Comparison of ENCODE assay signal across 1 cellular context in genomic region chr17:73474370-73474988, GRCh38.
TF ChIP-seq lines count a peak whose summit lies in the region.

No MANE protein-coding gene starts in this region.

TF ChIP-seq in K562, 482 proteins besides CTCF, POLR2A, EP300 and RAD21 (continued from another document and continues in another):
- TF ChIP-seq CHD7 (IDR thresholded peaks at IDR 0.05; ENCODE audit: low read depth, low read length) (no peak), KLF6 (CRISPR knock-in tag; IDR thresholded peaks at IDR 0.05; ENCODE audit: borderline replicate concordance) (no peak; the same call in 1 of the 2 replicates), COPS2 (conservative IDR thresholded peaks at IDR 0.05) (no peak), TAF1 (IDR thresholded peaks at IDR 0.05; ENCODE audit: control insufficient read depth, extremely low read depth, insufficient read depth, low read length, severe bottlenecking) (no peak), IFI16 (CRISPR knock-in tag; IDR thresholded peaks at IDR 0.05) (no peak), NBN (IDR thresholded peaks at IDR 0.05; ENCODE audit: low read depth) (peak; percentile 78; the same call in 1 of the 2 replicates), SREBF1 (IDR thresholded peaks at IDR 0.05; ENCODE audit: borderline replicate concordance, low read depth, low read length) (no peak), SOX6 (IDR thresholded peaks at IDR 0.05) (peak; percentile 94), NR2F6 (CRISPR knock-in tag; IDR thresholded peaks at IDR 0.05) (no peak), GTF2A2 (tag; IDR thresholded peaks at IDR 0.05) (no peak), XRCC4 (IDR thresholded peaks at IDR 0.05; ENCODE audit: extremely low read depth, insufficient read depth, insufficient read length) (no peak), PRPF4 (IDR thresholded peaks at IDR 0.05; ENCODE audit: insufficient read depth, low read depth, low read length, poor library complexity, severe bottlenecking) (no peak), CBX5 (IDR thresholded peaks at IDR 0.05; ENCODE audit: borderline replicate concordance, low read depth) (no peak), ZNF280B (CRISPR knock-in tag; IDR thresholded peaks at IDR 0.05) (no peak), IRF2 (CRISPR knock-in tag; IDR thresholded peaks at IDR 0.05) (no peak), CCAR2 (IDR thresholded peaks at IDR 0.05; ENCODE audit: low read depth, low read length) (no peak), SMARCA4 (IDR thresholded peaks at IDR 0.05) (peak; percentile 99), CXXC5 (CRISPR knock-in tag; IDR thresholded peaks at IDR 0.05) (peak; percentile 94), ZNF133 (CRISPR knock-in tag; IDR thresholded peaks at IDR 0.05) (no peak), CBFA2T2 (conservative IDR thresholded peaks at IDR 0.05) (peak; percentile 94), ZKSCAN3 (CRISPR knock-in tag; IDR thresholded peaks at IDR 0.05) (no peak), ZNF551 (CRISPR knock-in tag; IDR thresholded peaks at IDR 0.05) (no peak), RB1 (IDR thresholded peaks at IDR 0.05; ENCODE audit: low read depth) (peak; percentile 70; the same call in 1 of the 2 replicates), OTX1 (CRISPR knock-in tag; IDR thresholded peaks at IDR 0.05) (0 out of 2 replicates have a peak, but pooled peaks have one; percentile 69), ZKSCAN8 (CRISPR knock-in tag; IDR thresholded peaks at IDR 0.05) (0 out of 2 replicates have a peak, but pooled peaks have one; percentile 29), TBP (optimal IDR thresholded peaks at IDR 0.05; ENCODE audit: low read depth, low read length) (no peak), CTBP1 (IDR thresholded peaks at IDR 0.05; ENCODE audit: borderline replicate concordance) (peak; percentile 99), HDAC1 (IDR thresholded peaks at IDR 0.05) (peak in 1 of 2 experiments; percentile 80; a peak in 1 of 4 replicates)
- TF ChIP-seq, protein P1, sequence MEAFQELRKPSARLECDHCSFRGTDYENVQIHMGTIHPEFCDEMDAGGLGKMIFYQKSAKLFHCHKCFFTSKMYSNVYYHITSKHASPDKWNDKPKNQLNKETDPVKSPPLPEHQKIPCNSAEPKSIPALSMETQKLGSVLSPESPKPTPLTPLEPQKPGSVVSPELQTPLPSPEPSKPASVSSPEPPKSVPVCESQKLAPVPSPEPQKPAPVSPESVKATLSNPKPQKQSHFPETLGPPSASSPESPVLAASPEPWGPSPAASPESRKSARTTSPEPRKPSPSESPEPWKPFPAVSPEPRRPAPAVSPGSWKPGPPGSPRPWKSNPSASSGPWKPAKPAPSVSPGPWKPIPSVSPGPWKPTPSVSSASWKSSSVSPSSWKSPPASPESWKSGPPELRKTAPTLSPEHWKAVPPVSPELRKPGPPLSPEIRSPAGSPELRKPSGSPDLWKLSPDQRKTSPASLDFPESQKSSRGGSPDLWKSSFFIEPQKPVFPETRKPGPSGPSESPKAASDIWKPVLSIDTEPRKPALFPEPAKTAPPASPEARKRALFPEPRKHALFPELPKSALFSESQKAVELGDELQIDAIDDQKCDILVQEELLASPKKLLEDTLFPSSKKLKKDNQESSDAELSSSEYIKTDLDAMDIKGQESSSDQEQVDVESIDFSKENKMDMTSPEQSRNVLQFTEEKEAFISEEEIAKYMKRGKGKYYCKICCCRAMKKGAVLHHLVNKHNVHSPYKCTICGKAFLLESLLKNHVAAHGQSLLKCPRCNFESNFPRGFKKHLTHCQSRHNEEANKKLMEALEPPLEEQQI (IDR thresholded peaks at IDR 0.05) = peak; percentile 59; the same call in 1 of the 2 replicates
- TF ChIP-seq, protein P2, sequence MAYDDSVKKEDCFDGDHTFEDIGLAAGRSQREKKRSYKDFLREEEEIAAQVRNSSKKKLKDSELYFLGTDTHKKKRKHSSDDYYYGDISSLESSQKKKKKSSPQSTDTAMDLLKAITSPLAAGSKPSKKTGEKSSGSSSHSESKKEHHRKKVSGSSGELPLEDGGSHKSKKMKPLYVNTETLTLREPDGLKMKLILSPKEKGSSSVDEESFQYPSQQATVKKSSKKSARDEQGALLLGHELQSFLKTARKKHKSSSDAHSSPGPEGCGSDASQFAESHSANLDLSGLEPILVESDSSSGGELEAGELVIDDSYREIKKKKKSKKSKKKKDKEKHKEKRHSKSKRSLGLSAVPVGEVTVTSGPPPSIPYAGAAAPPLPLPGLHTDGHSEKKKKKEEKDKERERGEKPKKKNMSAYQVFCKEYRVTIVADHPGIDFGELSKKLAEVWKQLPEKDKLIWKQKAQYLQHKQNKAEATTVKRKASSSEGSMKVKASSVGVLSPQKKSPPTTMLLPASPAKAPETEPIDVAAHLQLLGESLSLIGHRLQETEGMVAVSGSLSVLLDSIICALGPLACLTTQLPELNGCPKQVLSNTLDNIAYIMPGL (CRISPR knock-in tag; IDR thresholded peaks at IDR 0.05) = no peak
- TF ChIP-seq, protein P3, sequence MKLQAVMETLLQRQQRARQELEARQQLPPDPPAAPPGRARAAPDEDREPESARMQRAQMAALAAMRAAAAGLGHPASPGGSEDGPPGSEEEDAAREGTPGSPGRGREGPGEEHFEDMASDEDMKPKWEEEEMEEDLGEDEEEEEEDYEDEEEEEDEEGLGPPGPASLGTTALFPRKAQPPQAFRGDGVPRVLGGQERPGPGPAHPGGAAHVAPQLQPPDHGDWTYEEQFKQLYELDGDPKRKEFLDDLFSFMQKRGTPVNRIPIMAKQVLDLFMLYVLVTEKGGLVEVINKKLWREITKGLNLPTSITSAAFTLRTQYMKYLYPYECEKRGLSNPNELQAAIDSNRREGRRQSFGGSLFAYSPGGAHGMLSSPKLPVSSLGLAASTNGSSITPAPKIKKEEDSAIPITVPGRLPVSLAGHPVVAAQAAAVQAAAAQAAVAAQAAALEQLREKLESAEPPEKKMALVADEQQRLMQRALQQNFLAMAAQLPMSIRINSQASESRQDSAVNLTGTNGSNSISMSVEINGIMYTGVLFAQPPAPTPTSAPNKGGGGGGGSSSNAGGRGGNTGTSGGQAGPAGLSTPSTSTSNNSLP (IDR thresholded peaks at IDR 0.05; ENCODE audit: borderline replicate concordance, low read depth, low read length) = no peak
- TF ChIP-seq, protein P4, sequence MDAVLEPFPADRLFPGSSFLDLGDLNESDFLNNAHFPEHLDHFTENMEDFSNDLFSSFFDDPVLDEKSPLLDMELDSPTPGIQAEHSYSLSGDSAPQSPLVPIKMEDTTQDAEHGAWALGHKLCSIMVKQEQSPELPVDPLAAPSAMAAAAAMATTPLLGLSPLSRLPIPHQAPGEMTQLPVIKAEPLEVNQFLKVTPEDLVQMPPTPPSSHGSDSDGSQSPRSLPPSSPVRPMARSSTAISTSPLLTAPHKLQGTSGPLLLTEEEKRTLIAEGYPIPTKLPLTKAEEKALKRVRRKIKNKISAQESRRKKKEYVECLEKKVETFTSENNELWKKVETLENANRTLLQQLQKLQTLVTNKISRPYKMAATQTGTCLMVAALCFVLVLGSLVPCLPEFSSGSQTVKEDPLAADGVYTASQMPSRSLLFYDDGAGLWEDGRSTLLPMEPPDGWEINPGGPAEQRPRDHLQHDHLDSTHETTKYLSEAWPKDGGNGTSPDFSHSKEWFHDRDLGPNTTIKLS (IDR thresholded peaks at IDR 0.05; ENCODE audit: borderline replicate concordance, low read depth) = no peak
- TF ChIP-seq, protein P5, sequence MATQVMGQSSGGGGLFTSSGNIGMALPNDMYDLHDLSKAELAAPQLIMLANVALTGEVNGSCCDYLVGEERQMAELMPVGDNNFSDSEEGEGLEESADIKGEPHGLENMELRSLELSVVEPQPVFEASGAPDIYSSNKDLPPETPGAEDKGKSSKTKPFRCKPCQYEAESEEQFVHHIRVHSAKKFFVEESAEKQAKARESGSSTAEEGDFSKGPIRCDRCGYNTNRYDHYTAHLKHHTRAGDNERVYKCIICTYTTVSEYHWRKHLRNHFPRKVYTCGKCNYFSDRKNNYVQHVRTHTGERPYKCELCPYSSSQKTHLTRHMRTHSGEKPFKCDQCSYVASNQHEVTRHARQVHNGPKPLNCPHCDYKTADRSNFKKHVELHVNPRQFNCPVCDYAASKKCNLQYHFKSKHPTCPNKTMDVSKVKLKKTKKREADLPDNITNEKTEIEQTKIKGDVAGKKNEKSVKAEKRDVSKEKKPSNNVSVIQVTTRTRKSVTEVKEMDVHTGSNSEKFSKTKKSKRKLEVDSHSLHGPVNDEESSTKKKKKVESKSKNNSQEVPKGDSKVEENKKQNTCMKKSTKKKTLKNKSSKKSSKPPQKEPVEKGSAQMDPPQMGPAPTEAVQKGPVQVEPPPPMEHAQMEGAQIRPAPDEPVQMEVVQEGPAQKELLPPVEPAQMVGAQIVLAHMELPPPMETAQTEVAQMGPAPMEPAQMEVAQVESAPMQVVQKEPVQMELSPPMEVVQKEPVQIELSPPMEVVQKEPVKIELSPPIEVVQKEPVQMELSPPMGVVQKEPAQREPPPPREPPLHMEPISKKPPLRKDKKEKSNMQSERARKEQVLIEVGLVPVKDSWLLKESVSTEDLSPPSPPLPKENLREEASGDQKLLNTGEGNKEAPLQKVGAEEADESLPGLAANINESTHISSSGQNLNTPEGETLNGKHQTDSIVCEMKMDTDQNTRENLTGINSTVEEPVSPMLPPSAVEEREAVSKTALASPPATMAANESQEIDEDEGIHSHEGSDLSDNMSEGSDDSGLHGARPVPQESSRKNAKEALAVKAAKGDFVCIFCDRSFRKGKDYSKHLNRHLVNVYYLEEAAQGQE (CRISPR knock-in tag; IDR thresholded peaks at IDR 0.05; ENCODE audit: low read depth) = no peak
